31 cellular contexts compared by ENCODE assay signal in genomic region chr9:129733632-129733953, GRCh38. TPM values are rescaled to one million over a fixed set of nuclear protein-coding genes. Genes with fewer than 3 reads are reported as not detected.
"Had no signal": no experiment of that assay in that cellular context is flagged by ENCODE, and none has a peak within 500 bp of the region (broad histone marks: within the 10 kb centered on the region; RNA-seq: fewer than 3 reads in every experiment).

No MANE protein-coding gene starts in this region.

- H3K4me3 Mint-ChIP-seq: activated B cell treated with CpG ODN at 0.5 μM for 24 hours; activated CD8-positive, alpha-beta T cell treated with anti-CD3 and anti-CD28 coated beads for 36 hours; activated naive CD4-positive, alpha-beta T cell treated with anti-CD3 and anti-CD28 coated beads for 36 hours; activated naive CD4-positive, alpha-beta T cell treated with anti-CD3 and anti-CD28 coated beads, Interleukin-2, amount 50 U/mL, for 24 hours; activated naive CD8-positive, alpha-beta T cell treated with anti-CD3 and anti-CD28 coated beads for 36 hours; activated naive CD8-positive, alpha-beta T cell treated with anti-CD3 and anti-CD28 coated beads, Interleukin-2, amount 50 U/mL, for 24 hours; activated T-cell treated with anti-CD3 and anti-CD28 coated beads, Interleukin-2, amount 50 U/mL, for 4 hours; effector memory CD8-positive, alpha-beta T cell; T-helper 17 cell; T-helper 2 cell treated with Interferon-gamma antibody and Interleukin-4, amounts not matched to agents 5 μg/mL and 100 μg/mL, for 36 hours had no signal

- H3K27ac ChIP-seq: adrenal gland, body of pancreas, esophagus muscularis mucosa, foreskin keratinocyte, gastrocnemius medialis, WERI-Rb-1 had no signal

- H3K27me3 Mint-ChIP-seq: activated CD8-positive, alpha-beta T cell treated with anti-CD3 and anti-CD28 coated beads for 36 hours; activated naive CD4-positive, alpha-beta T cell treated with anti-CD3 and anti-CD28 coated beads, Interleukin-2, amount 50 U/mL, for 24 hours had no signal

- H3K36me3 ChIP-seq: adrenal gland, esophagus muscularis mucosa, gastrocnemius medialis, WERI-Rb-1 had no signal

- H3K36me3 Mint-ChIP-seq: activated naive CD4-positive, alpha-beta T cell treated with anti-CD3 and anti-CD28 coated beads, Interleukin-2, amount 50 U/mL, for 24 hours; activated naive CD8-positive, alpha-beta T cell treated with anti-CD3 and anti-CD28 coated beads for 36 hours had no signal

- H3K9me3 ChIP-seq: adrenal gland, body of pancreas, esophagus muscularis mucosa, gastrocnemius medialis had no signal

- ATAC-seq: activated CD4-positive, CD25-positive, alpha-beta regulatory T cell treated with anti-CD3 and anti-CD28 coated beads, Interleukin-2, amount 50 U/mL, for 24 hours; activated CD8-positive, alpha-beta T cell treated with anti-CD3 and anti-CD28 coated beads for 36 hours; activated naive CD8-positive, alpha-beta T cell treated with anti-CD3 and anti-CD28 coated beads, Interleukin-2, amount 50 U/mL, for 24 hours; activated T-cell treated with anti-CD3 and anti-CD28 coated beads, Interleukin-2, amount 50 U/mL, for 4 hours; body of pancreas; effector memory CD8-positive, alpha-beta T cell; foreskin keratinocyte; gastrocnemius medialis; T-helper 17 cell had no signal

- DNase-seq: activated B cell treated with CpG ODN at 0.5 μM for 24 hours; activated CD4-positive, alpha-beta T cell treated with anti-CD3 and anti-CD28 coated beads for 48 hours; activated CD4-positive, alpha-beta T cell treated with anti-CD3 and anti-CD28 coated beads, Interleukin-2, amount 50 U/mL, for 1 hour; activated CD4-positive, alpha-beta T cell treated with anti-CD3 and anti-CD28 coated beads, Interleukin-2, amount 50 U/mL, for 48 hours; activated CD8-positive, alpha-beta memory T cell treated with anti-CD3 and anti-CD28 coated beads for 24 hours; activated CD8-positive, alpha-beta T cell treated with anti-CD3 and anti-CD28 coated beads for 36 hours; activated effector memory CD4-positive, alpha-beta T cell treated with anti-CD3 and anti-CD28 coated beads, Interleukin-2, amount 50 U/mL, for 16 hours; activated naive CD4-positive, alpha-beta T cell treated with anti-CD3 and anti-CD28 coated beads for 36 hours; activated naive CD8-positive, alpha-beta T cell treated with anti-CD3 and anti-CD28 coated beads for 36 hours; activated naive CD8-positive, alpha-beta T cell treated with anti-CD3 and anti-CD28 coated beads, Interleukin-2, amount 50 U/mL, for 24 hours; activated T-cell treated with anti-CD3 and anti-CD28 coated beads, Interleukin-2, amount 50 U/mL, for 4 hours; adrenal gland; amygdala; aorta; body of pancreas; caudate nucleus; cortex of kidney; dermis blood vessel endothelial cell; effector CD4-positive, alpha-beta T cell; effector memory CD8-positive, alpha-beta T cell; erythroblast; foreskin keratinocyte; gastrocnemius medialis; T-helper 17 cell; T1000; WERI-Rb-1 had no signal

- H3K4me1 ChIP-seq: foreskin keratinocyte, gastrocnemius medialis had no signal

- H3K27ac Mint-ChIP-seq: activated B cell treated with CpG ODN at 0.5 μM for 24 hours; activated CD8-positive, alpha-beta T cell treated with anti-CD3 and anti-CD28 coated beads for 36 hours; activated naive CD4-positive, alpha-beta T cell treated with anti-CD3 and anti-CD28 coated beads for 36 hours; activated naive CD4-positive, alpha-beta T cell treated with anti-CD3 and anti-CD28 coated beads, Interleukin-2, amount 50 U/mL, for 24 hours; activated naive CD8-positive, alpha-beta T cell treated with anti-CD3 and anti-CD28 coated beads for 36 hours; activated naive CD8-positive, alpha-beta T cell treated with anti-CD3 and anti-CD28 coated beads, Interleukin-2, amount 50 U/mL, for 24 hours; activated T-helper 2 cell treated with anti-CD3 and anti-CD28 coated beads, Interferon-gamma antibody, Interleukin-2, Interleukin-4, amounts not matched to agents 10 μg/mL and 5 μg/mL and 100 μg/mL, durations not matched to agents 14 hours and 24 hours and 36 hours; effector memory CD8-positive, alpha-beta T cell; T-helper 17 cell; T-helper 2 cell treated with Interferon-gamma antibody and Interleukin-4, amounts not matched to agents 5 μg/mL and 100 μg/mL, for 36 hours had no signal

- H3K9me3 Mint-ChIP-seq: activated B cell treated with CpG ODN at 0.5 μM for 24 hours; activated CD8-positive, alpha-beta T cell treated with anti-CD3 and anti-CD28 coated beads for 36 hours; activated naive CD4-positive, alpha-beta T cell treated with anti-CD3 and anti-CD28 coated beads for 36 hours; activated naive CD4-positive, alpha-beta T cell treated with anti-CD3 and anti-CD28 coated beads, Interleukin-2, amount 50 U/mL, for 24 hours; activated naive CD8-positive, alpha-beta T cell treated with anti-CD3 and anti-CD28 coated beads for 36 hours; activated naive CD8-positive, alpha-beta T cell treated with anti-CD3 and anti-CD28 coated beads, Interleukin-2, amount 50 U/mL, for 24 hours; activated T-cell treated with anti-CD3 and anti-CD28 coated beads, Interleukin-2, amount 50 U/mL, for 4 hours; activated T-helper 2 cell treated with anti-CD3 and anti-CD28 coated beads, Interferon-gamma antibody, Interleukin-2, Interleukin-4, amounts not matched to agents 10 μg/mL and 5 μg/mL and 100 μg/mL, durations not matched to agents 14 hours and 24 hours and 36 hours; effector memory CD8-positive, alpha-beta T cell; T-helper 2 cell treated with Interferon-gamma antibody and Interleukin-4, amounts not matched to agents 5 μg/mL and 100 μg/mL, for 36 hours had no signal

- H3K4me3 ChIP-seq: adrenal gland, body of pancreas, esophagus muscularis mucosa, gastrocnemius medialis had no signal

- H3K27me3 ChIP-seq: adrenal gland, body of pancreas had no signal

RNA-seq across cellular contexts. Expression of gene PTGES, which starts 19.2 kb away (rescaled TPM):
- total RNA-seq: activated B cell treated with CpG ODN at 0.5 μM for 24 hours; activated T-cell treated with anti-CD3 and anti-CD28 coated beads, Interleukin-2, amount 50 U/mL, for 4 hours had no signal
